In genomic region chr16:20805684-20806167, GRCh38 we compare ENCODE assay signal across 8 cellular contexts. TPM values are rescaled to one million over a fixed set of nuclear protein-coding genes. Genes with fewer than 3 reads are reported as not detected.
A peak's percentile ranks its signal among the peaks of the same experiment; 100 is the strongest.
DNase-seq lines count a peak whose midpoint lies in the region; ATAC-seq and TF ChIP-seq lines count a peak whose summit lies in the region.
"Not testable (repeated sequence)": the region's sequence is repeated elsewhere in the genome, so short reads cannot be mapped to it uniquely, and the experiment has no call there.

No MANE protein-coding gene starts in this region.

- CTCF ChIA-PET in CD4-positive, alpha-beta T cell (lab: Charles Lee) = interaction anchor here (0.7 to 1.4 kb wide), 3 partner anchors 41 to 83 kb away, joined by 3 read pairs; no protein-coding TSS in a partner anchor
- CTCF ChIA-PET in Panc1 (lab: Charles Lee) = interaction anchor here (0.6 kb wide), 1 partner anchor 41 kb away, joined by 3 read pairs; no protein-coding TSS in a partner anchor

- not testable (repeated sequence) for DNase-seq in CD4-positive, alpha-beta T cell; Panc1 (ENCODE audit: low read depth, low spot score); activated T-helper 1 cell treated with anti-CD3 and anti-CD28 coated beads, Interleukin-12 subunit alpha, Interleukin-12 subunit beta, Interleukin-2, Interleukin-4 antibody, amounts not matched to agents 30 ng/mL and 10 ng/mL and 1 ng/mL, durations not matched to agents 14 hours and 24 hours and 36 hours (ENCODE audit: low spot score); natural killer cell treated with Interleukin-12 subunit alpha and Interleukin-12 subunit beta and Interleukin-15 and Interleukin-18, amount 100 ng/mL, for 72 hours (ENCODE audit: low spot score)
- DNase-seq in dorsolateral prefrontal cortex = peak in 1 of 10 donors; percentile 42
- peak; percentile 59 for DNase-seq in stomach

- not testable (repeated sequence) for TF ChIP-seq POLR2A in stomach (IDR thresholded peaks at IDR 0.05)

- not testable (repeated sequence) for H3K36me3 ChIP-seq in Panc1 (ENCODE audit: control insufficient read depth, insufficient read depth, low read length); iPS-15b (ENCODE audit: control insufficient read depth, insufficient read depth, low read length)
- peaks cover 0 to 15% (median 11%) of the 10 kb centered on the region in 4 donors for H3K36me3 ChIP-seq in stomach

- not testable (repeated sequence) for H3K36me3 Mint-ChIP-seq in CD4-positive, alpha-beta T cell (ENCODE audit: low read depth); activated T-helper 1 cell treated with anti-CD3 and anti-CD28 coated beads, Interleukin-12 subunit alpha, Interleukin-12 subunit beta, Interleukin-2, Interleukin-4 antibody, amounts not matched to agents 30 ng/mL and 10 ng/mL and 1 ng/mL, durations not matched to agents 14 hours and 24 hours and 36 hours (ENCODE audit: low read depth); natural killer cell treated with Interleukin-12 subunit alpha and Interleukin-12 subunit beta and Interleukin-15 and Interleukin-18, amount 100 ng/mL, for 72 hours

- peaks cover 17% of the 10 kb centered on the region for H3K4me1 Mint-ChIP-seq in CD4-positive, alpha-beta T cell (ENCODE audit: low read depth)
- H3K4me1 Mint-ChIP-seq in activated T-helper 1 cell treated with anti-CD3 and anti-CD28 coated beads, Interleukin-12 subunit alpha, Interleukin-12 subunit beta, Interleukin-2, Interleukin-4 antibody, amounts not matched to agents 30 ng/mL and 10 ng/mL and 1 ng/mL, durations not matched to agents 14 hours and 24 hours and 36 hours (ENCODE audit: low read depth) = peaks cover 26% of the 10 kb centered on the region
- peaks cover 19 to 23% of the 10 kb centered on the region in 2 donors for H3K4me1 Mint-ChIP-seq in natural killer cell treated with Interleukin-12 subunit alpha and Interleukin-12 subunit beta and Interleukin-15 and Interleukin-18, amount 100 ng/mL, for 72 hours (ENCODE audit: low read depth in 2 of 2)

- H3K9ac ChIP-seq in iPS-15b (ENCODE audit: low read depth, low read length) = peak overlapping the region; percentile 94

- peak overlapping the region; percentile 98 for H3K4me3 Mint-ChIP-seq in CD4-positive, alpha-beta T cell
- H3K4me3 Mint-ChIP-seq in activated T-helper 1 cell treated with anti-CD3 and anti-CD28 coated beads, Interleukin-12 subunit alpha, Interleukin-12 subunit beta, Interleukin-2, Interleukin-4 antibody, amounts not matched to agents 30 ng/mL and 10 ng/mL and 1 ng/mL, durations not matched to agents 14 hours and 24 hours and 36 hours = peak overlapping the region; percentile 98
- peak overlapping the region; percentile 99 for H3K4me3 Mint-ChIP-seq in natural killer cell treated with Interleukin-12 subunit alpha and Interleukin-12 subunit beta and Interleukin-15 and Interleukin-18, amount 100 ng/mL, for 72 hours

- intact Hi-C loops in CD4-positive, alpha-beta T cell (cut with DNase I, micrococcal nuclease) = loop anchor here (2.0 to 5.0 kb wide), 3 partner anchors 63 to 97 kb away; partner anchors contain the start of genes THUMPD1 (in 2 of the 2), DCUN1D3 (in 1 of the 2) and LYRM1 (in 1 of the 2)
- intact Hi-C loops in Panc1 (cut with micrococcal nuclease; ENCODE audit: unreplicated experiment); stomach (cut with DNase I; ENCODE audit: low total_unique reads): not testable (repeated sequence)
- intact Hi-C loops in activated T-helper 1 cell treated with anti-CD3 and anti-CD28 coated beads, Interleukin-12 subunit alpha, Interleukin-12 subunit beta, Interleukin-2, Interleukin-4 antibody, amounts not matched to agents 30 ng/mL and 10 ng/mL and 1 ng/mL, durations not matched to agents 14 hours and 24 hours and 36 hours (cut with micrococcal nuclease) = loop anchor here (1.0 to 5.0 kb wide), 7 partner anchors 17 to 353 kb away; partner anchors contain the start of genes DCUN1D3, LDAF1, LYRM1 and THUMPD1
- intact Hi-C loops in dorsolateral prefrontal cortex (cut with DNase I) = loop anchor here (5.0 kb wide), 3 partner anchors 63 to 277 kb away; partner anchors contain the start of genes DCUN1D3 (in 1 of the 2), LYRM1 (in 1 of the 2) and THUMPD1 (in 1 of the 2)

- H3K9me3 ChIP-seq in CD4-positive, alpha-beta T cell (ENCODE audit: control insufficient read depth, low read length); Panc1 (ENCODE audit: control insufficient read depth, insufficient read depth, low read depth, low read length); iPS-15b (ENCODE audit: control insufficient read depth, insufficient read depth, low read length); stomach: not testable (repeated sequence)

- H3K4me1 ChIP-seq in Panc1 (ENCODE audit: control insufficient read depth, insufficient read depth, low read length); iPS-15b (ENCODE audit: control insufficient read depth, insufficient read depth, low read length): not testable (repeated sequence)
- H3K4me1 ChIP-seq in stomach = peaks cover 8 to 45% (median 34%) of the 10 kb centered on the region in 4 donors

- BruUV-seq in Panc1 (replicated peaks; lab: Mats Ljungman, UMichigan) = not testable (repeated sequence)

- in situ Hi-C loops in Panc1 (cut with HindIII; ENCODE audit: low pct_unique_long_range_greater_than_20kb, low sequenced_read_pairs) = not testable (repeated sequence)

- not testable (repeated sequence) for TF ChIP-seq EP300 in stomach (IDR thresholded peaks at IDR 0.05)

- POLR2A ChIA-PET in CD4-positive, alpha-beta T cell (lab: Charles Lee) = interaction anchor here (0.9 to 1.8 kb wide), 3 partner anchors 64 to 95 kb away, joined by 3 to 12 read pairs (median 8); partner anchors contain the start of genes DCUN1D3, LYRM1 and THUMPD1
- POLR2A ChIA-PET in Panc1 (lab: Charles Lee) = not testable (repeated sequence)

- WGBS in stomach, 5 donors = 4 to 16% (median 7%) methylated on average over 12 of the region's 12 CpGs

- peak overlapping the region; percentile 49 for H3K27ac ChIP-seq in CD4-positive, alpha-beta T cell (ENCODE audit: low read depth, low read length)
- H3K27ac ChIP-seq in Panc1 (ENCODE audit: low read length) (peak overlapping the region; percentile 93), dorsolateral prefrontal cortex (peak overlapping the region in 57 of 59 donors; percentile 31 to 94 (median 86)), stomach (peak overlapping the region; percentile 85 to 98 (median 96))

- H3K27me3 Mint-ChIP-seq in CD4-positive, alpha-beta T cell; activated T-helper 1 cell treated with anti-CD3 and anti-CD28 coated beads, Interleukin-12 subunit alpha, Interleukin-12 subunit beta, Interleukin-2, Interleukin-4 antibody, amounts not matched to agents 30 ng/mL and 10 ng/mL and 1 ng/mL, durations not matched to agents 14 hours and 24 hours and 36 hours (ENCODE audit: insufficient read depth); natural killer cell treated with Interleukin-12 subunit alpha and Interleukin-12 subunit beta and Interleukin-15 and Interleukin-18, amount 100 ng/mL, for 72 hours: not testable (repeated sequence)

- H3K4me3 ChIP-seq in Panc1 (ENCODE audit: low read depth in 2 of 2, low read length in 2 of 2) = peak overlapping the region; percentile 62 to 75
- peak overlapping the region; percentile 60 to 99 (median 90) for H3K4me3 ChIP-seq in dorsolateral prefrontal cortex
- peak overlapping the region; percentile 94 for H3K4me3 ChIP-seq in iPS-15b (ENCODE audit: low read depth, low read length)
- peak overlapping the region; percentile 68 to 85 (median 78) for H3K4me3 ChIP-seq in stomach

- not testable (repeated sequence) for TF ChIP-seq CTCF in CD4-positive, alpha-beta T cell (IDR thresholded peaks at IDR 0.05); Panc1 (IDR thresholded peaks at IDR 0.05); dorsolateral prefrontal cortex (IDR thresholded peaks at IDR 0.05 in 54 of 56, conservative IDR thresholded peaks at IDR 0.05 in 2 of 56; ENCODE audit: low read depth in 1 of 56, partially characterized antibody in 56 of 56); stomach (IDR thresholded peaks at IDR 0.05)

- H3K27ac Mint-ChIP-seq in CD4-positive, alpha-beta T cell = peak overlapping the region; percentile 81
- H3K27ac Mint-ChIP-seq in activated T-helper 1 cell treated with anti-CD3 and anti-CD28 coated beads, Interleukin-12 subunit alpha, Interleukin-12 subunit beta, Interleukin-2, Interleukin-4 antibody, amounts not matched to agents 30 ng/mL and 10 ng/mL and 1 ng/mL, durations not matched to agents 14 hours and 24 hours and 36 hours = peak overlapping the region; percentile 46
- peak overlapping the region; percentile 99 to 100 for H3K27ac Mint-ChIP-seq in natural killer cell treated with Interleukin-12 subunit alpha and Interleukin-12 subunit beta and Interleukin-15 and Interleukin-18, amount 100 ng/mL, for 72 hours

- H3K27me3 ChIP-seq in CD4-positive, alpha-beta T cell (ENCODE audit: control insufficient read depth, insufficient read depth, low read length); Panc1 (ENCODE audit: control insufficient read depth, insufficient read depth, low read length); dorsolateral prefrontal cortex; iPS-15b (ENCODE audit: control insufficient read depth, insufficient read depth, low read length); stomach: not testable (repeated sequence)

- ATAC-seq in CD4-positive, alpha-beta T cell (ENCODE audit: poor library complexity); natural killer cell treated with Interleukin-12 subunit alpha and Interleukin-12 subunit beta and Interleukin-15 and Interleukin-18, amount 100 ng/mL, for 72 hours: not testable (repeated sequence)
- ATAC-seq in HG03095 (IDR thresholded peaks at IDR 0.05; ENCODE audit: unreplicated experiment) (peak; percentile 12), Panc1 (peak; percentile 8; the same call in 1 of the 2 replicates)

- not testable (repeated sequence) for H3K9me3 Mint-ChIP-seq in CD4-positive, alpha-beta T cell; activated T-helper 1 cell treated with anti-CD3 and anti-CD28 coated beads, Interleukin-12 subunit alpha, Interleukin-12 subunit beta, Interleukin-2, Interleukin-4 antibody, amounts not matched to agents 30 ng/mL and 10 ng/mL and 1 ng/mL, durations not matched to agents 14 hours and 24 hours and 36 hours; natural killer cell treated with Interleukin-12 subunit alpha and Interleukin-12 subunit beta and Interleukin-15 and Interleukin-18, amount 100 ng/mL, for 72 hours

RNA-seq across cellular contexts. Expression of gene ERI2, which starts 0.5 kb away (rescaled TPM):
- under 1 TPM; 0.25 to 0.45 TPM for total RNA-seq in CD4-positive, alpha-beta T cell
- 20.4 TPM for total RNA-seq in Panc1 (2021; ENCODE audit: unreplicated experiment)
- 8.7 TPM for polyA plus RNA-seq in Panc1 (2012; ENCODE audit: insufficient read length)
- total RNA-seq in activated T-helper 1 cell treated with anti-CD3 and anti-CD28 coated beads, Interleukin-12 subunit alpha, Interleukin-12 subunit beta, Interleukin-2, Interleukin-4 antibody, amounts not matched to agents 30 ng/mL and 10 ng/mL and 1 ng/mL, durations not matched to agents 14 hours and 24 hours and 36 hours = 13.9 and 14.2 TPM in 2 replicates
- total RNA-seq in dorsolateral prefrontal cortex = 10 to 100 TPM; 10.9 to 36.9 (median 19.8) TPM
- total RNA-seq in natural killer cell treated with Interleukin-12 subunit alpha and Interleukin-12 subunit beta and Interleukin-15 and Interleukin-18, amount 100 ng/mL, for 72 hours = 10 to 100 TPM; 14.7 to 22.8 TPM
- total RNA-seq in stomach = 10 to 100 TPM in 4 of 5 donors, 1 to 10 TPM in 1; 9.6 to 49.0 (median 23.7) TPM
- 10 to 100 TPM in 1 of 3 donors, 1 to 10 TPM in 2; 8.5 to 10.6 (median 9.6) TPM for polyA plus RNA-seq in stomach

RNA-seq across cellular contexts. Expression of gene REXO5, which starts 0.6 kb away (rescaled TPM):
- under 1 TPM in 1 of 2 experiments, not detected in 1; 0.56 TPM for total RNA-seq in CD4-positive, alpha-beta T cell
- 13.6 TPM for total RNA-seq in Panc1 (2021; ENCODE audit: unreplicated experiment)
- polyA plus RNA-seq in Panc1 (2012; ENCODE audit: insufficient read length) = 3.6 TPM
- 7.7 and 8.3 TPM in 2 replicates for total RNA-seq in activated T-helper 1 cell treated with anti-CD3 and anti-CD28 coated beads, Interleukin-12 subunit alpha, Interleukin-12 subunit beta, Interleukin-2, Interleukin-4 antibody, amounts not matched to agents 30 ng/mL and 10 ng/mL and 1 ng/mL, durations not matched to agents 14 hours and 24 hours and 36 hours
- total RNA-seq in dorsolateral prefrontal cortex = 1 to 10 TPM; 1.6 to 9.0 (median 4.8) TPM
- total RNA-seq in natural killer cell treated with Interleukin-12 subunit alpha and Interleukin-12 subunit beta and Interleukin-15 and Interleukin-18, amount 100 ng/mL, for 72 hours = 10 to 100 TPM in 1 of 2 donors, 1 to 10 TPM in 1; 8.3 to 15.8 TPM
- total RNA-seq in stomach = 10 to 100 TPM in 3 of 5 donors, 1 to 10 TPM in 2; 5.5 to 31.7 (median 18.0) TPM
- polyA plus RNA-seq in stomach = 1 to 10 TPM; 4.7 to 7.3 (median 7.2) TPM

RNA-seq across cellular contexts. Expression of gene ACSM3, which starts 41.9 kb away (rescaled TPM):
- 1 to 10 TPM; 4.6 to 6.2 TPM for total RNA-seq in CD4-positive, alpha-beta T cell
- total RNA-seq in Panc1 (2021; ENCODE audit: unreplicated experiment) = 0.44 TPM
- polyA plus RNA-seq in Panc1 (2012; ENCODE audit: insufficient read length) = not detected
- 1.9 and 2.9 TPM in 2 replicates for total RNA-seq in activated T-helper 1 cell treated with anti-CD3 and anti-CD28 coated beads, Interleukin-12 subunit alpha, Interleukin-12 subunit beta, Interleukin-2, Interleukin-4 antibody, amounts not matched to agents 30 ng/mL and 10 ng/mL and 1 ng/mL, durations not matched to agents 14 hours and 24 hours and 36 hours
- total RNA-seq in dorsolateral prefrontal cortex = 1 to 10 TPM in 14 of 120 experiments, under 1 TPM in 26, not detected in 80; 0.29 to 2.7 (median 0.84) TPM
- total RNA-seq in natural killer cell treated with Interleukin-12 subunit alpha and Interleukin-12 subunit beta and Interleukin-15 and Interleukin-18, amount 100 ng/mL, for 72 hours = 1 to 10 TPM; 1.5 to 7.2 TPM
- total RNA-seq in stomach = 10 to 100 TPM in 4 of 5 donors, 1 to 10 TPM in 1; 5.8 to 78.1 (median 15.6) TPM
- 100 to 1,000 TPM in 1 of 3 donors, 10 to 100 TPM in 2; 46.3 to 114 (median 48.8) TPM for polyA plus RNA-seq in stomach

Comparison
In these comparisons a context has a peak if more than half of its experiments do, and no peak if none do; other contexts are left out.
1. H3K27ac Mint-ChIP-seq: peak in every context shown above with its lines; median percentile 100 in natural killer cell treated with Interleukin-12 subunit alpha and Interleukin-12 subunit beta and Interleukin-15 and Interleukin-18, amount 100 ng/mL, for 72 hours; 81 in CD4-positive, alpha-beta T cell; 46 in activated T-helper 1 cell treated with anti-CD3 and anti-CD28 coated beads, Interleukin-12 subunit alpha, Interleukin-12 subunit beta, Interleukin-2, Interleukin-4 antibody, amounts not matched to agents 30 ng/mL and 10 ng/mL and 1 ng/mL, durations not matched to agents 14 hours and 24 hours and 36 hours.
2. RNA of gene ERI2, which starts 0.5 kb away (total RNA-seq): 9.6 to 49.0 TPM in stomach, 14.7 to 22.8 TPM in natural killer cell treated with Interleukin-12 subunit alpha and Interleukin-12 subunit beta and Interleukin-15 and Interleukin-18, amount 100 ng/mL, for 72 hours, 20.4 TPM in Panc1 (single experiment), 10.9 to 36.9 TPM in dorsolateral prefrontal cortex and 13.9 to 14.2 TPM in activated T-helper 1 cell treated with anti-CD3 and anti-CD28 coated beads, Interleukin-12 subunit alpha, Interleukin-12 subunit beta, Interleukin-2, Interleukin-4 antibody, amounts not matched to agents 30 ng/mL and 10 ng/mL and 1 ng/mL, durations not matched to agents 14 hours and 24 hours and 36 hours; 0.25 to 0.45 TPM in CD4-positive, alpha-beta T cell; every median in the first group is over 4 times any median in the second.
3. Peak in every context shown above with its lines, with median percentiles within 50 percentile points of each other: H3K27ac ChIP-seq, H3K4me3 Mint-ChIP-seq and H3K4me3 ChIP-seq.